ENCODE assay signal across 31 cellular contexts in genomic region chr15:61501815-61502214, GRCh38.
"Had no signal": no experiment of that assay in that cellular context is flagged by ENCODE, and none has a peak within 500 bp of the region (broad histone marks: within the 10 kb centered on the region; RNA-seq: fewer than 3 reads in every experiment).

No MANE protein-coding gene starts in this region.

- H3K4me2 ChIP-seq: SK-N-SH had no signal

- H3K27ac ChIP-seq: cardiac muscle cell, Peyer's patch, SJSA1 had no signal

- H3K4me3 ChIP-seq: cardiac muscle cell, K562, Peyer's patch, SJSA1 had no signal

- H3K36me3 ChIP-seq: cardiac muscle cell, Peyer's patch, SJSA1 had no signal

- H3K4me1 ChIP-seq: Peyer's patch, SJSA1 had no signal

- DNase-seq: activated CD4-positive, alpha-beta memory T cell treated with anti-CD3 and anti-CD28 coated beads for 36 hours; activated CD4-positive, alpha-beta T cell treated with anti-CD3 and anti-CD28 coated beads for 36 hours; activated CD4-positive, alpha-beta T cell treated with anti-CD3 and anti-CD28 coated beads, Interleukin-2, amount 10 ng/mL, durations not matched to agents 7 days and 5 days; activated CD8-positive, alpha-beta memory T cell treated with anti-CD3 and anti-CD28 coated beads, Interleukin-2, amount 50 U/mL, for 4 hours; activated effector memory CD4-positive, alpha-beta T cell treated with Interleukin-2 at 50 U/mL for 16 hours; activated naive CD4-positive, alpha-beta T cell treated with anti-CD3 and anti-CD28 coated beads, Interleukin-2, amount 10 ng/mL, durations not matched to agents 7 days and 5 days; activated naive CD8-positive, alpha-beta T cell treated with anti-CD3 and anti-CD28 coated beads, Interleukin-2, amount 50 U/mL, for 24 hours; activated T-cell treated with anti-CD3 and anti-CD28 coated beads for 4 hours; activated T-cell treated with anti-CD3 and anti-CD28 coated beads, Interleukin-2, amount 50 U/mL, for 4 hours; anterior cingulate cortex; NCI-H1092 treated with DMSO at 0.1 percent for 48 hours; NCI-H1417 treated with DMSO at 0.1 percent for 48 hours; NCI-H187 treated with DMSO at 0.1 percent for 48 hours; NCI-H2081; NCI-H2171 treated with DMSO at 0.1 percent for 48 hours; NCI-H2227 treated with DMSO at 0.1 percent for 48 hours; NCI-H446; NCI-H510A treated with DMSO at 0.1 percent for 48 hours; NCI-H526 treated with DMSO at 0.1 percent for 48 hours; NCI-H774; NK-92 treated with Interleukin-12 subunit alpha and Interleukin-12 subunit beta, amount 100 ng/mL, for 24 hours; PC-3; Peyer's patch; RPMI8226; SHP77 treated with DMSO at 0.1 percent for 48 hours; SK-N-SH had no signal

- H3K27me3 ChIP-seq: cardiac muscle cell, Peyer's patch had no signal

- FAIRE-seq: K562, TTC549 had no signal

- H3K9me3 ChIP-seq: Peyer's patch, SJSA1, SK-N-SH had no signal

- H3K9ac ChIP-seq: SK-N-SH had no signal

- ATAC-seq: activated CD4-positive, alpha-beta T cell treated with anti-CD3 and anti-CD28 coated beads for 36 hours; activated CD4-positive, CD25-positive, alpha-beta regulatory T cell treated with anti-CD3 and anti-CD28 coated beads, Interleukin-2, amount 50 U/mL, for 24 hours; activated naive CD8-positive, alpha-beta T cell treated with anti-CD3 and anti-CD28 coated beads, Interleukin-2, amount 50 U/mL, for 24 hours; activated T-cell treated with anti-CD3 and anti-CD28 coated beads, Interleukin-2, amount 50 U/mL, for 4 hours; K562; PC-3 had no signal
